ENCODE assay signal across 35 cellular contexts in genomic region chr5:114050087-114050486, GRCh38.
"Had no signal": no experiment of that assay in that cellular context is flagged by ENCODE, and none has a peak within 500 bp of the region (broad histone marks: within the 10 kb centered on the region; RNA-seq: fewer than 3 reads in every experiment).

No MANE protein-coding gene starts in this region.

- H2AFZ ChIP-seq: hepatocyte had no signal

- H3K4me3 ChIP-seq: adrenal gland, body of pancreas, esophagus squamous epithelium, gastroesophageal sphincter, heart right ventricle, hepatocyte had no signal

- H3K36me3 Mint-ChIP-seq: activated CD8-positive, alpha-beta memory T cell treated with anti-CD3 and anti-CD28 coated beads, Interleukin-2, amount 10 ng/mL, durations not matched to agents 7 days and 5 days; activated naive CD4-positive, alpha-beta T cell treated with anti-CD3 and anti-CD28 coated beads, Interleukin-2, amount 50 U/mL, for 24 hours; activated naive CD8-positive, alpha-beta T cell treated with anti-CD3 and anti-CD28 coated beads for 36 hours had no signal

- H3K36me3 ChIP-seq: adrenal gland, esophagus squamous epithelium, gastroesophageal sphincter, heart right ventricle had no signal

- DNase-seq: activated CD4-positive, alpha-beta memory T cell treated with anti-CD3 and anti-CD28 coated beads, Interleukin-2, amount 10 ng/mL, durations not matched to agents 7 days and 5 days; activated CD4-positive, alpha-beta T cell treated with anti-CD3 and anti-CD28 coated beads for 1 hour; activated CD4-positive, alpha-beta T cell treated with anti-CD3 and anti-CD28 coated beads for 4 hours; activated CD4-positive, alpha-beta T cell treated with anti-CD3 and anti-CD28 coated beads, Interleukin-2, amount 10 ng/mL, durations not matched to agents 7 days and 5 days; activated CD4-positive, alpha-beta T cell treated with anti-CD3 and anti-CD28 coated beads, Interleukin-2, amount 50 U/mL, for 4 hours; activated CD8-positive, alpha-beta memory T cell treated with anti-CD3 and anti-CD28 coated beads, Interleukin-2, amount 10 ng/mL, durations not matched to agents 7 days and 5 days; activated CD8-positive, alpha-beta memory T cell treated with anti-CD3 and anti-CD28 coated beads, Interleukin-2, amount 50 U/mL, for 4 hours; activated effector memory CD4-positive, alpha-beta T cell treated with anti-CD3 and anti-CD28 coated beads, Interleukin-2, amount 50 U/mL, for 16 hours; activated naive CD4-positive, alpha-beta T cell treated with anti-CD3 and anti-CD28 coated beads for 36 hours; activated naive CD8-positive, alpha-beta T cell treated with anti-CD3 and anti-CD28 coated beads for 36 hours; activated naive CD8-positive, alpha-beta T cell treated with anti-CD3 and anti-CD28 coated beads, Interleukin-2, amount 50 U/mL, for 24 hours; activated T-cell treated with anti-CD3 and anti-CD28 coated beads, Interleukin-2, amount 50 U/mL, for 1 hour; activated T-cell treated with anti-CD3 and anti-CD28 coated beads, Interleukin-2, amount 50 U/mL, for 48 hours; adrenal gland; amygdala; aorta; body of pancreas; caudate nucleus; cortex of kidney; dermis blood vessel endothelial cell; effector CD4-positive, alpha-beta T cell; effector memory CD8-positive, alpha-beta T cell; esophagus squamous epithelium; foreskin melanocyte; heart right ventricle; T-helper 2 cell had no signal

- H3K4me3 Mint-ChIP-seq: activated CD4-positive, alpha-beta memory T cell treated with anti-CD3 and anti-CD28 coated beads, Interleukin-2, amount 10 ng/mL, durations not matched to agents 7 days and 5 days; activated CD4-positive, alpha-beta T cell treated with anti-CD3 and anti-CD28 coated beads, Interleukin-2, amount 10 ng/mL, durations not matched to agents 7 days and 5 days; activated CD8-positive, alpha-beta memory T cell treated with anti-CD3 and anti-CD28 coated beads, Interleukin-2, amount 10 ng/mL, durations not matched to agents 7 days and 5 days; activated naive CD4-positive, alpha-beta T cell treated with anti-CD3 and anti-CD28 coated beads for 36 hours; activated naive CD4-positive, alpha-beta T cell treated with anti-CD3 and anti-CD28 coated beads, Interleukin-2, amount 50 U/mL, for 24 hours; activated naive CD8-positive, alpha-beta T cell treated with anti-CD3 and anti-CD28 coated beads for 36 hours; activated naive CD8-positive, alpha-beta T cell treated with anti-CD3 and anti-CD28 coated beads, Interleukin-2, amount 50 U/mL, for 24 hours; activated T-helper 1 cell treated with anti-CD3 and anti-CD28 coated beads, Interleukin-12 subunit alpha, Interleukin-12 subunit beta, Interleukin-2, Interleukin-4 antibody, amounts not matched to agents 30 ng/mL and 10 ng/mL and 1 ng/mL, durations not matched to agents 14 hours and 24 hours and 36 hours; effector memory CD8-positive, alpha-beta T cell had no signal

- H3K27ac Mint-ChIP-seq: activated CD4-positive, alpha-beta memory T cell treated with anti-CD3 and anti-CD28 coated beads, Interleukin-2, amount 10 ng/mL, durations not matched to agents 7 days and 5 days; activated CD4-positive, alpha-beta T cell treated with anti-CD3 and anti-CD28 coated beads, Interleukin-2, amount 10 ng/mL, durations not matched to agents 7 days and 5 days; activated CD8-positive, alpha-beta memory T cell treated with anti-CD3 and anti-CD28 coated beads, Interleukin-2, amount 10 ng/mL, durations not matched to agents 7 days and 5 days; activated naive CD4-positive, alpha-beta T cell treated with anti-CD3 and anti-CD28 coated beads for 36 hours; activated naive CD4-positive, alpha-beta T cell treated with anti-CD3 and anti-CD28 coated beads, Interleukin-2, amount 50 U/mL, for 24 hours; activated naive CD8-positive, alpha-beta T cell treated with anti-CD3 and anti-CD28 coated beads for 36 hours; activated naive CD8-positive, alpha-beta T cell treated with anti-CD3 and anti-CD28 coated beads, Interleukin-2, amount 50 U/mL, for 24 hours; activated T-helper 1 cell treated with anti-CD3 and anti-CD28 coated beads, Interleukin-12 subunit alpha, Interleukin-12 subunit beta, Interleukin-2, Interleukin-4 antibody, amounts not matched to agents 30 ng/mL and 10 ng/mL and 1 ng/mL, durations not matched to agents 14 hours and 24 hours and 36 hours; activated T-helper 2 cell treated with anti-CD3 and anti-CD28 coated beads, Interferon-gamma antibody, Interleukin-2, Interleukin-4, amounts not matched to agents 10 μg/mL and 5 μg/mL and 100 μg/mL, durations not matched to agents 14 hours and 24 hours and 36 hours; effector memory CD8-positive, alpha-beta T cell had no signal

- H3K4me2 ChIP-seq: hepatocyte had no signal

- H3K27ac ChIP-seq: adrenal gland, body of pancreas, epithelial cell of prostate, esophagus squamous epithelium, gastroesophageal sphincter, heart right ventricle, hepatocyte had no signal

- H3K9me3 ChIP-seq: adrenal gland, body of pancreas, esophagus squamous epithelium, gastroesophageal sphincter, heart right ventricle had no signal

- H3K79me2 ChIP-seq: hepatocyte had no signal

- H3K9me3 Mint-ChIP-seq: activated CD4-positive, alpha-beta T cell treated with anti-CD3 and anti-CD28 coated beads, Interleukin-2, amount 10 ng/mL, durations not matched to agents 7 days and 5 days; activated naive CD4-positive, alpha-beta T cell treated with anti-CD3 and anti-CD28 coated beads for 36 hours; activated naive CD4-positive, alpha-beta T cell treated with anti-CD3 and anti-CD28 coated beads, Interleukin-2, amount 50 U/mL, for 24 hours; activated naive CD8-positive, alpha-beta T cell treated with anti-CD3 and anti-CD28 coated beads for 36 hours; activated T-helper 2 cell treated with anti-CD3 and anti-CD28 coated beads, Interferon-gamma antibody, Interleukin-2, Interleukin-4, amounts not matched to agents 10 μg/mL and 5 μg/mL and 100 μg/mL, durations not matched to agents 14 hours and 24 hours and 36 hours had no signal

- ATAC-seq: activated CD8-positive, alpha-beta memory T cell treated with anti-CD3 and anti-CD28 coated beads, Interleukin-2, amount 10 ng/mL, durations not matched to agents 7 days and 5 days; activated naive CD8-positive, alpha-beta T cell treated with anti-CD3 and anti-CD28 coated beads, Interleukin-2, amount 50 U/mL, for 24 hours; body of pancreas; effector memory CD8-positive, alpha-beta T cell; gastroesophageal sphincter; heart right ventricle had no signal

- H3K4me1 Mint-ChIP-seq: activated CD4-positive, alpha-beta memory T cell treated with anti-CD3 and anti-CD28 coated beads, Interleukin-2, amount 10 ng/mL, durations not matched to agents 7 days and 5 days; activated CD4-positive, alpha-beta T cell treated with anti-CD3 and anti-CD28 coated beads, Interleukin-2, amount 10 ng/mL, durations not matched to agents 7 days and 5 days; activated CD8-positive, alpha-beta memory T cell treated with anti-CD3 and anti-CD28 coated beads, Interleukin-2, amount 10 ng/mL, durations not matched to agents 7 days and 5 days; activated naive CD4-positive, alpha-beta T cell treated with anti-CD3 and anti-CD28 coated beads, Interleukin-2, amount 50 U/mL, for 24 hours; activated naive CD8-positive, alpha-beta T cell treated with anti-CD3 and anti-CD28 coated beads for 36 hours; activated naive CD8-positive, alpha-beta T cell treated with anti-CD3 and anti-CD28 coated beads, Interleukin-2, amount 50 U/mL, for 24 hours had no signal

- H3K27me3 ChIP-seq: adrenal gland, body of pancreas had no signal

- FAIRE-seq: colon, endometrium, endothelial cell of umbilical vein had no signal
